In genomic region chr11:67464411-67465189, GRCh38 we compare ENCODE assay signal across 8 cellular contexts. TPM values are rescaled to one million over a fixed set of nuclear protein-coding genes. Genes with fewer than 3 reads are reported as not detected.
DNase-seq lines count a peak whose midpoint lies in the region; ATAC-seq lines count a peak whose summit lies in the region.

No MANE protein-coding gene starts in this region.

- ATAC-seq in right cardiac atrium = peak; percentile 73 to 78

- H3K4me1 ChIP-seq in right cardiac atrium (ENCODE audit: control insufficient read depth, insufficient read depth, low read length) (peaks cover 3% of the 10 kb centered on the region), urinary bladder (ENCODE audit: insufficient read depth) (peaks cover 5% of the 10 kb centered on the region)

- H3K36me3 ChIP-seq in H7 (replicated peaks; ENCODE audit: control insufficient read depth, insufficient read depth, low read length) (no peaks in the 10 kb centered on the region), urinary bladder (ENCODE audit: insufficient read depth) (no peaks in the 10 kb centered on the region)

- intact Hi-C loops in right cardiac atrium (cut with DNase I) = loop anchor here in 2 of 4 donors (5.0 to 10.0 kb wide), 2 partner anchors 50 to 62 kb away; partner anchors contain the start of genes CARNS1 (in 1 of the 2), PPP1CA (in 1 of the 2) and TBC1D10C (in 1 of the 2)

- H3K4me3 ChIP-seq in H7 (ENCODE audit: insufficient read depth, low read depth, low read length) (peak overlapping the region; percentile 80), right cardiac atrium (ENCODE audit: low read length) (peak overlapping the region; percentile 42), urinary bladder (ENCODE audit: low read depth, low read length) (peak overlapping the region; percentile 39)

- peak; percentile 86 for DNase-seq in DMS53 treated with DMSO at 0.1 percent for 48 hours (lab: John Stamatoyannopoulos, UW; ENCODE audit: unreplicated experiment)
- DNase-seq in H7 = peak; percentile 99
- peak; percentile 84 for DNase-seq in NCI-H1092 (lab: John Stamatoyannopoulos, UW)
- peak; percentile 90 for DNase-seq in T follicular helper cell (ENCODE audit: low read depth)
- peak in 51 of 56 donors; percentile 11 to 89 (median 60) for DNase-seq in amygdala (lab: John Stamatoyannopoulos, UW)
- peak; percentile 84 to 94 (median 94) for DNase-seq in right cardiac atrium
- DNase-seq in pulmonary artery endothelial cell (ENCODE audit: low read depth, low spot score) = peak; percentile 33

- H3K27ac ChIP-seq in right cardiac atrium (ENCODE audit: low read length) (peak overlapping the region; percentile 87), urinary bladder (ENCODE audit: low read depth) (peak overlapping the region; percentile 88)

- no peaks in the 10 kb centered on the region for H3K27me3 ChIP-seq in H7 (ENCODE audit: control insufficient read depth, insufficient read depth, low read length)
- no peaks in the 10 kb centered on the region for H3K27me3 ChIP-seq in right cardiac atrium (ENCODE audit: control insufficient read depth, insufficient read depth)

- WGBS in right cardiac atrium = 18% methylated on average over 56 of the region's 56 CpGs
- WGBS in urinary bladder = 21% methylated on average over 56 of the region's 56 CpGs

- no peaks in the 10 kb centered on the region for H3K9me3 ChIP-seq in right cardiac atrium (ENCODE audit: control insufficient read depth, low read length)

RNA-seq across cellular contexts. Expression of gene TMEM134, which starts 4.5 kb away (rescaled TPM):
- 34.9 and 51.7 TPM in 2 replicates for total RNA-seq in H7 (2014; rRNA removed; shearing (Covaris generic))
- total RNA-seq in right cardiac atrium (10 to 100 TPM; 61.7 to 78.2 (median 65.4) TPM), pulmonary artery endothelial cell (14.4 and 15.7 TPM in 2 replicates), urinary bladder (20.4 TPM)
- polyA plus RNA-seq in right cardiac atrium (82.3 TPM), urinary bladder (80.2 TPM)

RNA-seq across cellular contexts. Expression of gene CABP4, which starts 9.4 kb away (rescaled TPM):
- total RNA-seq in H7 (2014; rRNA removed; shearing (Covaris generic)) = not detected in 2 replicates
- 1 to 10 TPM; 1.1 to 1.8 (median 1.5) TPM for total RNA-seq in right cardiac atrium
- polyA plus RNA-seq in right cardiac atrium = 0.81 TPM
- total RNA-seq in pulmonary artery endothelial cell = 0.04 and 0.33 TPM in 2 replicates
- total RNA-seq in urinary bladder = 0.26 TPM
- polyA plus RNA-seq in urinary bladder = 0.96 TPM

RNA-seq across cellular contexts. Expression of gene GPR152, which starts 12.1 kb away (rescaled TPM):
- total RNA-seq in H7 (2014; rRNA removed; shearing (Covaris generic)) = not detected in 2 replicates
- total RNA-seq in right cardiac atrium (not detected), pulmonary artery endothelial cell (not detected in 2 replicates), urinary bladder (not detected)
- polyA plus RNA-seq in right cardiac atrium (not detected), urinary bladder (not detected)

RNA-seq across cellular contexts. Expression of gene AIP, which starts 18.2 kb away (rescaled TPM):
- 40.8 and 51.2 TPM in 2 replicates for total RNA-seq in H7 (2014; rRNA removed; shearing (Covaris generic))
- total RNA-seq in right cardiac atrium (10 to 100 TPM; 50.8 to 64.5 (median 64.2) TPM), pulmonary artery endothelial cell (77.2 and 91.2 TPM in 2 replicates), urinary bladder (42.9 TPM)
- polyA plus RNA-seq in right cardiac atrium (74.2 TPM), urinary bladder (135 TPM)

RNA-seq across cellular contexts. Expression of gene CORO1B, which starts 21.3 kb away (rescaled TPM):
- total RNA-seq in H7 (2014; rRNA removed; shearing (Covaris generic)) = 116 and 134 TPM in 2 replicates
- total RNA-seq in right cardiac atrium (10 to 100 TPM; 23.5 to 38.2 (median 29.6) TPM), pulmonary artery endothelial cell (154 and 169 TPM in 2 replicates), urinary bladder (31.0 TPM)
- polyA plus RNA-seq in right cardiac atrium (20.8 TPM), urinary bladder (99.3 TPM)

Comparison
In these comparisons a context has a peak if more than half of its experiments do, and no peak if none do; other contexts are left out.
1. Peak in every context shown above with its lines: DNase-seq, ATAC-seq, H3K4me3 ChIP-seq and H3K27ac ChIP-seq.
2. DNase-seq: peak in every context shown above with its lines; median percentile 99 in H7; 94 in right cardiac atrium; 90 in T follicular helper cell; 86 in DMS53 treated with DMSO at 0.1 percent for 48 hours; 84 in NCI-H1092; 60 in amygdala; 33 in pulmonary artery endothelial cell.